Comparison of ENCODE assay signal across 8 cellular contexts in the genomic region with DNA sequence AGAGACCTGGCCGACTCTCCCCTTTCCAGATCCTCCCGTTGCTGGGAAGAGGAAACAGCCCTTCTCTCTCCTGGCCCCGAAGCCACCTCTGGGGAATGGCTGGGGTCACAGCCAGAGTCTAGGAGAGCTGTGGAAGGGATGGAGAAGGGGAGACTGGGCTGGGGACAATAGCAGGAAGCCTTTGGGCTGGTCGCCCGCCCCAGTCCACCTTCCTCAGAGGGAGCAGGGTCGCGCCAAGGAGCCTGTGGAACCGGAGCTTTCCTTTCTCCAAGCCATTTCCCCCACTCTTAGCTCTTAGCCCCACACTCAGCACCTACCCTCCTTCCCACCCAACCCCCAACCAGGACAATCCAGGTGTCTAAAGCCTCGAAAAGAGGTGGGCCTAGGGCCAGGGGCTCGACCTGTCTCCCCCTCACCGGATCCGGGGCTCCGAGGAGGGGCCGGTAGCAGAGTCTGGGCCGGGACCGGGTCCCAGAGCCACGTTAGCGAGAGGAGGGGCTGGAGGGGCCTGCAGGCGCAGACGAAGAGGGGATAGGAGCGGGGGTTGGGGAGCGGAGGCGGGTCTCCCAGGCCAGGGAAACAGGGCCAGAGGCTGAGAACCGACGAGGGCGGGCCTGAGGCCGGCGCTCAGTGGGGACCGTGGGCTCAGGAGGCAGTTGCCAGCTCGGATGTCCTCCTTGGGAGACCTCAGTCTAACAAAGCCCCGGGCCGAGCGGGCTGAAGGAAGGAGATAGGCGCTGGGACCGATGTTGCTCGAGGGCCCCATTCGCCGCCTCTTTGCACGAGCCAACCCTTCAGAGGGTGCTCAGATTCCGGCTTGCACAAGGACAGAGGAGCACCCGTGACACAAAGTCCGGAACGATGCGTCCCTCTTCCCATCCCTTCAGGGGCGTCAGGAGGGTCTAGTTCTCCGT. TPM values are rescaled to one million over a fixed set of nuclear protein-coding genes. Genes with fewer than 3 reads are reported as not detected.
DNase-seq lines count a peak whose midpoint lies in the region; ATAC-seq and TF ChIP-seq lines count a peak whose summit lies in the region.

No MANE protein-coding gene starts in this region.

- H3K36me3 ChIP-seq in BLaER1 treated with 17β-estradiol and CSF1 and Interleukin-3, amounts not matched to agents 10 nM and 100 nM: peaks cover 0 to 23% (median 20%) of the 10 kb centered on the region in 11 experiments; a peak in 17 of 22 replicates
- no peaks in the 10 kb centered on the region for H3K36me3 ChIP-seq in Loucy (ENCODE audit: insufficient read depth, low read length)
- H3K36me3 ChIP-seq in mammary epithelial cell (ENCODE audit: insufficient read depth, low read length): no peaks in the 10 kb centered on the region

- H3K4me3 ChIP-seq in BLaER1 treated with 17β-estradiol and CSF1 and Interleukin-3, amounts not matched to agents 10 nM and 100 nM: peak overlapping the region; percentile 67 to 97 (median 88)
- H3K4me3 ChIP-seq in Loucy (ENCODE audit: low read length, poor library complexity, severe bottlenecking) (peak overlapping the region; percentile 78), mammary epithelial cell (replicated peaks in 1 of 3; ENCODE audit: insufficient read depth in 1 of 3, low read depth in 2 of 3, low read length in 3 of 3) (peak overlapping the region; percentile 34 to 69 (median 60))

- peak overlapping the region in 10 of 11 experiments; percentile 52 to 83 (median 79); a peak in 20 of 22 replicates for H3K27ac ChIP-seq in BLaER1 treated with 17β-estradiol and CSF1 and Interleukin-3, amounts not matched to agents 10 nM and 100 nM
- no peak overlapping the region for H3K27ac ChIP-seq in mammary epithelial cell (ENCODE audit: insufficient read depth, low read depth, low read length)
- H3K27ac ChIP-seq in layer of hippocampus (ENCODE audit: low read depth, low read length): peak overlapping the region; percentile 52

- H3K4me2 ChIP-seq in BLaER1 treated with 17β-estradiol and CSF1 and Interleukin-3, amounts not matched to agents 10 nM and 100 nM: peak overlapping the region; percentile 91 to 99 (median 97)
- H3K4me2 ChIP-seq in Loucy (ENCODE audit: low read depth, low read length, poor library complexity, severe bottlenecking): peak overlapping the region; percentile 84
- H3K4me2 ChIP-seq in mammary epithelial cell (ENCODE audit: insufficient read depth, low read depth, low read length): peak overlapping the region; percentile 98

- intact Hi-C loops in mammary epithelial cell (cut with micrococcal nuclease): loop anchor here (5.0 kb wide), 1 partner anchor 168 kb away; no protein-coding TSS in a partner anchor

- in situ Hi-C loops in mammary epithelial cell (cut with MboI; ENCODE audit: low sequenced_read_pairs in 2 of 2): no loop called here

- no peaks in the 10 kb centered on the region for H3F3A ChIP-seq in Loucy (ENCODE audit: low read depth)

- H3K9ac ChIP-seq in BLaER1 treated with 17β-estradiol and CSF1 and Interleukin-3, amounts not matched to agents 10 nM and 100 nM: peak overlapping the region; percentile 80 to 91 (median 85)
- H3K9ac ChIP-seq in Loucy (ENCODE audit: low read depth, low read length, poor library complexity, severe bottlenecking): no peak overlapping the region
- no peak overlapping the region for H3K9ac ChIP-seq in mammary epithelial cell (ENCODE audit: insufficient read depth, low read length)

- H3K27me3 ChIP-seq in BLaER1 treated with 17β-estradiol and CSF1 and Interleukin-3, amounts not matched to agents 10 nM and 100 nM: no peaks in the 10 kb centered on the region
- H3K27me3 ChIP-seq in Loucy (ENCODE audit: insufficient read depth, low read length, poor library complexity, severe bottlenecking) (peaks cover 15% of the 10 kb centered on the region), mammary epithelial cell (ENCODE audit: insufficient read depth, low read length) (no peaks in the 10 kb centered on the region), layer of hippocampus (ENCODE audit: control insufficient read depth, insufficient read depth, low read length) (no peaks in the 10 kb centered on the region)

- dilution Hi-C loops in mammary epithelial cell (cut with HindIII; ENCODE audit: low sequenced_read_pairs): no loop called here

- peaks cover 0 to 57% (median 17%) of the 10 kb centered on the region in 11 experiments; a peak in 11 of 22 replicates for H4K20me1 ChIP-seq in BLaER1 treated with 17β-estradiol and CSF1 and Interleukin-3, amounts not matched to agents 10 nM and 100 nM
- no peaks in the 10 kb centered on the region for H4K20me1 ChIP-seq in Loucy (ENCODE audit: insufficient read depth, low read length, poor library complexity, severe bottlenecking)
- H4K20me1 ChIP-seq in mammary epithelial cell (ENCODE audit: insufficient read depth, low read length): no peaks in the 10 kb centered on the region

- TF ChIP-seq CTCF in Loucy (conservative IDR thresholded peaks at IDR 0.05; ENCODE audit: low read length) (no peak), mammary epithelial cell (conservative IDR thresholded peaks at IDR 0.05 in 1 of 2, IDR thresholded peaks at IDR 0.05 in 1 of 2; ENCODE audit: extremely low read depth in 1 of 2, insufficient read depth in 1 of 2, low read depth in 1 of 2, low read length in 2 of 2) (no peak)

- H3K9me3 ChIP-seq in BLaER1 treated with 17β-estradiol and CSF1 and Interleukin-3, amounts not matched to agents 10 nM and 100 nM (replicated peaks in 1 of 11): no peaks in the 10 kb centered on the region
- no peaks in the 10 kb centered on the region for H3K9me3 ChIP-seq in Loucy (ENCODE audit: insufficient read depth, low read depth, low read length)
- H3K9me3 ChIP-seq in mammary epithelial cell (replicated peaks; ENCODE audit: insufficient read depth, low read length): no peaks in the 10 kb centered on the region

- H3K9me2 ChIP-seq in Loucy (replicated peaks; ENCODE audit: low read depth, low read length): no peaks in the 10 kb centered on the region

- peaks cover 60 to 79% (median 77%) of the 10 kb centered on the region in 10 experiments for H3K4me1 ChIP-seq in BLaER1 treated with 17β-estradiol and CSF1 and Interleukin-3, amounts not matched to agents 10 nM and 100 nM
- peaks cover 7% of the 10 kb centered on the region for H3K4me1 ChIP-seq in Loucy (ENCODE audit: insufficient read depth, low read length, poor library complexity, severe bottlenecking)
- peaks cover 15% of the 10 kb centered on the region for H3K4me1 ChIP-seq in mammary epithelial cell (ENCODE audit: insufficient read depth, low read length)

- WGBS in mammary epithelial cell (ENCODE audit: low coverage, missing lambda C conversion rate): 51% methylated on average over 25 of the region's 46 CpGs

- no peak for ATAC-seq in GM19452 (IDR thresholded peaks at IDR 0.05; ENCODE audit: unreplicated experiment)
- ATAC-seq in HG02938 (IDR thresholded peaks at IDR 0.05; ENCODE audit: unreplicated experiment): no peak

- CTCF ChIA-PET in mammary epithelial cell (lab: Charles Lee; ENCODE audit: low non-redundant PET): no interaction called here

- DNase-seq in mammary epithelial cell (no peak), hepatic stellate cell (ENCODE audit: low spot score) (no peak)
- peak; percentile 10 for DNase-seq in stimulated activated naive CD4-positive, alpha-beta T cell treated with Interleukin-2 at 50 U/mL for 16 hours (lab: John Stamatoyannopoulos, UW)

- H3K79me2 ChIP-seq in Loucy (ENCODE audit: insufficient read depth, low read length) (no peaks in the 10 kb centered on the region), mammary epithelial cell (ENCODE audit: insufficient read depth, low read length) (no peaks in the 10 kb centered on the region)

- BruUV-seq in mammary epithelial cell (replicated peaks; lab: Mats Ljungman, UMichigan): no TSS peak

- H2AFZ ChIP-seq in Loucy (ENCODE audit: low read length) (no peak overlapping the region; the same call in 1 of the 2 replicates), mammary epithelial cell (ENCODE audit: low read depth, low read length) (peak overlapping the region; percentile 91)

RNA-seq across cellular contexts. Expression of a gene that starts 1.0 kb away (rescaled TPM):
- 1 to 10 TPM in 1 of 2 donors, under 1 TPM in 1; 0.50 to 1.6 TPM for total RNA-seq in mammary epithelial cell
- 0.44 TPM for polyA plus RNA-seq in mammary epithelial cell
- 0.10 TPM for polyA minus RNA-seq in mammary epithelial cell

RNA-seq across cellular contexts. Expression of a gene that starts 11.0 kb away (rescaled TPM):
- total RNA-seq in mammary epithelial cell: not detected
- not detected for polyA plus RNA-seq in mammary epithelial cell
- polyA minus RNA-seq in mammary epithelial cell: not detected

RNA-seq across cellular contexts. Expression of a gene that starts 20.3 kb away (rescaled TPM):
- 1 to 10 TPM; 7.3 to 9.7 TPM for total RNA-seq in mammary epithelial cell
- polyA plus RNA-seq in mammary epithelial cell: 3.8 TPM
- 21.4 TPM for polyA minus RNA-seq in mammary epithelial cell

RNA-seq across cellular contexts. Expression of a gene that starts 20.5 kb away (rescaled TPM):
- total RNA-seq in mammary epithelial cell: 10 to 100 TPM; 24.8 to 47.6 TPM
- 30.1 TPM for polyA plus RNA-seq in mammary epithelial cell
- polyA minus RNA-seq in mammary epithelial cell: 20.5 TPM

RNA-seq across cellular contexts. Expression of a gene that starts 30.4 kb away (rescaled TPM):
- not detected for total RNA-seq in mammary epithelial cell
- 0.23 TPM for polyA plus RNA-seq in mammary epithelial cell
- not detected for polyA minus RNA-seq in mammary epithelial cell

Comparison
In these comparisons a context has a peak if more than half of its experiments do, and no peak if none do; other contexts are left out.
1. H3K9ac ChIP-seq: peak in BLaER1 treated with 17β-estradiol and CSF1 and Interleukin-3, amounts not matched to agents 10 nM and 100 nM (11 of 11); none in Loucy (single experiment) and mammary epithelial cell (single experiment).
2. Peak in every context shown above with its lines, with median percentiles within 50 percentile points of each other: H3K4me2 ChIP-seq and H3K4me3 ChIP-seq.